ENCODE assay signal across 10 cellular contexts in the genomic region with DNA sequence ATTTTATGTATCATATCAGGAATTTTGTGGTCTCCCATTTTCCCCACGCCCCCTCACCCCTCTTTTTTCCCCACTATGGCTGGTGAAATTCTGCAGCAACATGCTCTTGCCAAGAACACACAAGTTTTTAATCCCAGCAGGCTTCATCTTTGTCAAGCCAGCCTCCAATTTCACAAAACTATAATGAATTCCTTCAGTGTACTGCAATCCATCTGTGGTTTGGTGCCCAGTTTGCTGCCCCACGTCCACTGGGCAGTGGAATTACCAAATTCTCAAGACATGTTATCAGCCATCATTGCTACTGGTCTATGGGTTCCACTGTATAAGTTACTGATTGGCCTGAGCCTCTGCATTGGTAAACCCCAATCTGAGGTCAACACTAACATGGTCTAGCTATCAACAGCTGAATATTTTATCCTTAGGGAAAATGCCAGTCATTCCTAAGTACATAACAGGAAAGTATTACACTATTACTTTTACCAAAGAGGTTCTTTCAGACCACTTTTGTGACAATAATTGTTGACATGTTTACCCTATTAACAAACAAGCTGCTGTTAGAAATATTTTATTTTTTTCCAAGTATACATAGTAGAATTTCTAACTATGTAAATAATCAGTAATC. TPM values are rescaled to one million over a fixed set of nuclear protein-coding genes. Genes with fewer than 3 reads are reported as not detected.
DNase-seq lines count a peak whose midpoint lies in the region; ATAC-seq, FAIRE-seq and TF ChIP-seq lines count a peak whose summit lies in the region.
"Had no signal": no experiment of that assay in that cellular context is flagged by ENCODE, and none has a peak within 500 bp of the region (broad histone marks: within the 10 kb centered on the region; RNA-seq: fewer than 3 reads in every experiment).

No MANE protein-coding gene starts in this region.

- TF ChIP-seq POLR2A in A549 (IDR thresholded peaks at IDR 0.05; ENCODE audit: low read length): no peak

- H3K4me1 ChIP-seq in A549: peaks cover 19% of the 10 kb centered on the region

- POLR2A ChIA-PET in A549 (lab: Yijun Ruan, JAX): no interaction called here

- no peak for TF ChIP-seq CTCF in A549 (IDR thresholded peaks at IDR 0.05)
- no peak for TF ChIP-seq CTCF in nephron (IDR thresholded peaks at IDR 0.05; ENCODE audit: unreplicated experiment in 3 of 3)

- no peak overlapping the region for H3K4me3 ChIP-seq in A549

- no peak for TF ChIP-seq RAD21 in A549 (conservative IDR thresholded peaks at IDR 0.05 in 1 of 2, IDR thresholded peaks at IDR 0.05 in 1 of 2)

- no peaks in the 10 kb centered on the region for H3K36me3 Mint-ChIP-seq in IgD-negative memory B cell
- H3K36me3 Mint-ChIP-seq in nephron (ENCODE audit: low read depth): no peaks in the 10 kb centered on the region

- FAIRE-seq in A549 (lab: Jason Lieb, UNC): no peak
- FAIRE-seq: colon had no signal

- no peak for ATAC-seq in A549
- no peak for ATAC-seq in left colon

- peak overlapping the region; percentile 91 to 98; a peak in 4 of 6 replicates for H3K27ac ChIP-seq in A549

- DNase-seq in A549 (ENCODE audit: low read depth in 1 of 2, low spot score in 1 of 2): no peak
- DNase-seq in dedifferentiated amniotic fluid mesenchymal stem cell (ENCODE audit: extremely low spot score): peak; percentile 47
- no peak for DNase-seq in left colon
- no peak for DNase-seq in activated effector memory CD4-positive, alpha-beta T cell treated with Interleukin-2 at 50 U/mL for 16 hours
- no peak for DNase-seq in stimulated activated naive CD4-positive, alpha-beta T cell (lab: John Stamatoyannopoulos, UW)
- DNase-seq in NCI-H82 treated with DMSO at 0.1 percent for 48 hours (lab: John Stamatoyannopoulos, UW; ENCODE audit: unreplicated experiment): no peak
- DNase-seq: retina had no signal

- H3K27me3 Mint-ChIP-seq in IgD-negative memory B cell (no peaks in the 10 kb centered on the region), nephron (ENCODE audit: low read depth) (no peaks in the 10 kb centered on the region)

- H3K9me3 ChIP-seq in A549: no peaks in the 10 kb centered on the region

- peaks cover 16 to 28% (median 27%) of the 10 kb centered on the region in 3 donors for H3K4me1 Mint-ChIP-seq in IgD-negative memory B cell
- H3K4me1 Mint-ChIP-seq in nephron: peaks cover 27% of the 10 kb centered on the region

- WGBS in A549 (ENCODE audit: missing lambda C conversion rate): 73% methylated on average over 2 of the region's 2 CpGs

- CTCF ChIA-PET in A549 (lab: Yijun Ruan, JAX): interaction anchor here (3.8 kb wide), 1 partner anchor 88 kb away, joined by 17 read pairs; no protein-coding TSS in a partner anchor

- H3K4me3 Mint-ChIP-seq in IgD-negative memory B cell: peak overlapping the region; percentile 67 to 100 (median 98)
- H3K4me3 Mint-ChIP-seq in nephron: peak overlapping the region in 2 of 3 experiments; percentile 66 to 68

- no peak for TF ChIP-seq EP300 in A549 (IDR thresholded peaks at IDR 0.05)

- H3K27ac Mint-ChIP-seq in IgD-negative memory B cell: peak overlapping the region; percentile 19 to 99 (median 98)
- peak overlapping the region; percentile 98 to 100 (median 98) for H3K27ac Mint-ChIP-seq in nephron

- H3K9me3 Mint-ChIP-seq in IgD-negative memory B cell (no peaks in the 10 kb centered on the region), nephron (no peaks in the 10 kb centered on the region)

- H3K4me2 ChIP-seq in A549: peak overlapping the region; percentile 87

- intact Hi-C loops in left colon (cut with DNase I, micrococcal nuclease): no loop called here

TF ChIP-seq in A549, 52 proteins besides CTCF, POLR2A, EP300 and RAD21:
- TF ChIP-seq HOXA7 (CRISPR knock-in tag; IDR thresholded peaks at IDR 0.05) (no peak), NFE2L2 (conservative IDR thresholded peaks at IDR 0.05; ENCODE audit: low read length) (peak; percentile 59; the same call in 1 of the 2 replicates)
TF ChIP-seq in A549: peak in this region for 1.

RNA-seq across cellular contexts. Expression of a gene that starts 1.7 kb away (rescaled TPM):
- polyA plus RNA-seq in A549 (2011; rRNA removed) (195 and 212 TPM in 2 replicates), A549 (2017; fragmentation: RNase III; extraction: RNeasy Plus Mini Kit Qiagen cat#74134 plus additional on column Dnase treatment) (113 to 118 TPM (median 114 TPM) in 3 replicates), IgD-negative memory B cell (15.2 TPM)
- polyA plus RNA-seq in A549 (2012; cell fraction: cytosol; rRNA removed): 47.7 and 59.2 TPM in 2 replicates
- 36.6 and 46.8 TPM in 2 replicates for polyA plus RNA-seq in A549 (2012; cell fraction: nucleus; rRNA removed)
- 234 and 248 TPM in 2 replicates for polyA minus RNA-seq in A549 (2011; rRNA and poly(A)+ RNA removed)
- 100 to 1,000 TPM; 130 to 149 TPM for total RNA-seq in left colon
